In the genomic region with DNA sequence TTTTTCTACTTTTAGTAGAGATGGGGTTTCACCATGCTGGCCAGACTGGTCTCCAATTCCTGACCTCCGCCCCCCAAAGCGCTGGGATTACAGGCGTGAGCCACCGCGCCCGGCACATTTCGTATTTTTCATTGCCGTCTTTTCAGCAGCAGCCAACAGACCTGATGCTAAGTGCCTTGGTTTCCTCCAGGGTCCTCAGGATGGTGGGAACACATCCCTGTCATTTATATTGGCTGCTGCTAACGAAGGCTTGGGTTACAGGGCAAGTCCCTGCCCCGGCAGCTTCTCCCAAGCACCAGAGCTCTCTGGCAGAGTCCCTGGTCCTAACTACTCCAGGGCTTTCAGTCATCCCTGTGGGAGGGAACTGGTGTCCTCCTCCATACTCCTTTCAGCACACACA, we compare ENCODE assay signal across 12 cellular contexts. TPM values are rescaled to one million over a fixed set of nuclear protein-coding genes. Genes with fewer than 3 reads are reported as not detected.
DNase-seq lines count a peak whose midpoint lies in the region; ATAC-seq and TF ChIP-seq lines count a peak whose summit lies in the region.
"Had no signal": no experiment of that assay in that cellular context is flagged by ENCODE, and none has a peak within 500 bp of the region (broad histone marks: within the 10 kb centered on the region; RNA-seq: fewer than 3 reads in every experiment).

No MANE protein-coding gene starts in this region.

- DNase-seq in activated CD8-positive, alpha-beta memory T cell treated with anti-CD3 and anti-CD28 coated beads, Interleukin-2, amount 10 ng/mL, durations not matched to agents 7 days and 5 days: peak; percentile 26
- no peak for DNase-seq in activated CD8-positive, alpha-beta memory T cell treated with anti-CD3 and anti-CD28 coated beads, Interleukin-2, amount 50 U/mL, for 48 hours
- DNase-seq in T-cell (no peak), endodermal cell (peak; percentile 52), sigmoid colon (peak; percentile 32), NCI-H748 (lab: John Stamatoyannopoulos, UW; ENCODE audit: unreplicated experiment) (no peak)
- DNase-seq: DMS153, NCI-H1105, NCI-H510A treated with DMSO at 0.1 percent for 48 hours, trophoblast cell had no signal

- H3K4me3 ChIP-seq in endodermal cell (ENCODE audit: low read length) (no peak overlapping the region), sigmoid colon (peak overlapping the region in 1 of 4 donors; percentile 61), gastroesophageal sphincter (peak overlapping the region in 1 of 2 donors; percentile 64)

- no peak overlapping the region for H3K27ac Mint-ChIP-seq in activated CD8-positive, alpha-beta memory T cell treated with anti-CD3 and anti-CD28 coated beads, Interleukin-2, amount 10 ng/mL, durations not matched to agents 7 days and 5 days
- H3K27ac Mint-ChIP-seq in T-cell (no peak overlapping the region), endodermal cell (no peak overlapping the region)

- no peak overlapping the region for H3K9ac ChIP-seq in endodermal cell (ENCODE audit: extremely low read depth, low read length, poor library complexity, severe bottlenecking)

- H3K4me3 Mint-ChIP-seq in activated CD8-positive, alpha-beta memory T cell treated with anti-CD3 and anti-CD28 coated beads, Interleukin-2, amount 10 ng/mL, durations not matched to agents 7 days and 5 days: peak overlapping the region; percentile 83
- H3K4me3 Mint-ChIP-seq in T-cell: peak overlapping the region; percentile 77 to 91 (median 88)
- H3K4me3 Mint-ChIP-seq in endodermal cell: peak overlapping the region; percentile 63

- H3K27ac ChIP-seq in endodermal cell (ENCODE audit: low read depth, low read length) (no peak overlapping the region), sigmoid colon (no peak overlapping the region), gastroesophageal sphincter (no peak overlapping the region)

- TF ChIP-seq EP300 in sigmoid colon (IDR thresholded peaks at IDR 0.05) (no peak), gastroesophageal sphincter (IDR thresholded peaks at IDR 0.05) (no peak)

- peaks cover 3% of the 10 kb centered on the region for H3K27me3 Mint-ChIP-seq in activated CD8-positive, alpha-beta memory T cell treated with anti-CD3 and anti-CD28 coated beads, Interleukin-2, amount 10 ng/mL, durations not matched to agents 7 days and 5 days
- H3K27me3 Mint-ChIP-seq in T-cell (no peaks in the 10 kb centered on the region), endodermal cell (ENCODE audit: insufficient read depth) (peaks cover 64% of the 10 kb centered on the region)

- peaks cover 68% of the 10 kb centered on the region for H3K27me3 ChIP-seq in endodermal cell (ENCODE audit: control insufficient read depth, insufficient read depth, low read length, poor library complexity, severe bottlenecking)
- peaks cover 0 to 12% (median 12%) of the 10 kb centered on the region in 3 donors for H3K27me3 ChIP-seq in sigmoid colon
- H3K27me3 ChIP-seq in gastroesophageal sphincter: peaks cover 74% of the 10 kb centered on the region

- TF ChIP-seq POLR2A in sigmoid colon (IDR thresholded peaks at IDR 0.05) (no peak), gastroesophageal sphincter (IDR thresholded peaks at IDR 0.05) (no peak)

- H3K4me1 ChIP-seq in endodermal cell (ENCODE audit: control insufficient read depth, insufficient read depth, low read length): no peaks in the 10 kb centered on the region
- peaks cover 0 to 20% (median 14%) of the 10 kb centered on the region in 4 donors for H3K4me1 ChIP-seq in sigmoid colon
- H3K4me1 ChIP-seq in gastroesophageal sphincter: peaks cover 0 to 22% (median 11%) of the 10 kb centered on the region in 3 donors

- H3K4me1 Mint-ChIP-seq in activated CD8-positive, alpha-beta memory T cell treated with anti-CD3 and anti-CD28 coated beads, Interleukin-2, amount 10 ng/mL, durations not matched to agents 7 days and 5 days: peaks cover 69% of the 10 kb centered on the region
- H3K4me1 Mint-ChIP-seq in T-cell (peaks cover 67 to 75% (median 70%) of the 10 kb centered on the region in 3 donors), endodermal cell (peaks cover 16% of the 10 kb centered on the region)

- TF ChIP-seq CTCF in endodermal cell (conservative IDR thresholded peaks at IDR 0.05) (no peak), sigmoid colon (IDR thresholded peaks at IDR 0.05) (no peak), gastroesophageal sphincter (IDR thresholded peaks at IDR 0.05) (no peak)

- POLR2A ChIA-PET in T-cell (lab: Charles Lee): no interaction called here

- no peaks in the 10 kb centered on the region for H3K9me3 ChIP-seq in endodermal cell (ENCODE audit: control insufficient read depth, low read length)
- no peaks in the 10 kb centered on the region for H3K9me3 ChIP-seq in sigmoid colon
- no peaks in the 10 kb centered on the region for H3K9me3 ChIP-seq in gastroesophageal sphincter

- no peak for ATAC-seq in activated CD8-positive, alpha-beta memory T cell treated with anti-CD3 and anti-CD28 coated beads, Interleukin-2, amount 10 ng/mL, durations not matched to agents 7 days and 5 days
- ATAC-seq in T-cell (replicated peaks in 1 of 4): no peak
- no peak for ATAC-seq in HG02981 (IDR thresholded peaks at IDR 0.05; ENCODE audit: unreplicated experiment)
- no peak for ATAC-seq in gastroesophageal sphincter

- CTCF ChIA-PET in activated CD8-positive, alpha-beta memory T cell treated with anti-CD3 and anti-CD28 coated beads, Interleukin-2, amount 10 ng/mL, durations not matched to agents 7 days and 5 days (lab: Charles Lee): interaction anchor here (0.8 to 2.6 kb wide), 6 partner anchors 21 to 115 kb away, joined by 3 to 12 read pairs (median 4); no protein-coding TSS in a partner anchor
- CTCF ChIA-PET in T-cell (lab: Charles Lee): no interaction called here

- intact Hi-C loops in sigmoid colon (cut with DNase I): no loop called here

- H3K9me3 Mint-ChIP-seq in activated CD8-positive, alpha-beta memory T cell treated with anti-CD3 and anti-CD28 coated beads, Interleukin-2, amount 10 ng/mL, durations not matched to agents 7 days and 5 days (ENCODE audit: low read depth): no peaks in the 10 kb centered on the region
- no peaks in the 10 kb centered on the region for H3K9me3 Mint-ChIP-seq in T-cell
- no peaks in the 10 kb centered on the region for H3K9me3 Mint-ChIP-seq in endodermal cell

- peaks cover 27% of the 10 kb centered on the region for H3K36me3 Mint-ChIP-seq in activated CD8-positive, alpha-beta memory T cell treated with anti-CD3 and anti-CD28 coated beads, Interleukin-2, amount 10 ng/mL, durations not matched to agents 7 days and 5 days
- H3K36me3 Mint-ChIP-seq in T-cell (no peaks in the 10 kb centered on the region), endodermal cell (ENCODE audit: low read depth) (no peaks in the 10 kb centered on the region)

- H3K36me3 ChIP-seq in endodermal cell (ENCODE audit: control insufficient read depth, insufficient read depth, low read length) (no peaks in the 10 kb centered on the region), sigmoid colon (no peaks in the 10 kb centered on the region), gastroesophageal sphincter (no peaks in the 10 kb centered on the region)

- 92 to 98% methylated on average over 8 to 10 of the region's 10 CpGs for WGBS in endodermal cell (ENCODE audit: insufficient coverage in 1 of 2, insufficient read length in 1 of 2), 2 experiments
- WGBS in sigmoid colon, 2 donors: 85 to 92% methylated on average over 10 of the region's 10 CpGs
- 86 to 87% methylated on average over 2 to 4 of the region's 10 CpGs for WGBS in gastroesophageal sphincter (ENCODE audit: low coverage in 1 of 2), 2 donors

RNA-seq across cellular contexts. Expression of a gene that starts 1.5 kb away (rescaled TPM):
- total RNA-seq in activated CD8-positive, alpha-beta memory T cell treated with anti-CD3 and anti-CD28 coated beads, Interleukin-2, amount 10 ng/mL, durations not matched to agents 7 days and 5 days: 100 to 1,000 TPM in 1 of 2 experiments, 10 to 100 TPM in 1; 73.0 to 148 TPM
- total RNA-seq in T-cell: 10 to 100 TPM; 50.7 to 66.5 (median 61.9) TPM
- total RNA-seq in endodermal cell: 10 to 100 TPM in 1 of 2 donors, 1 to 10 TPM in 1; 9.6 to 11.2 TPM
- 18.5 TPM for polyA plus RNA-seq in endodermal cell (2013, experiment 1 of 2)
- polyA plus RNA-seq in endodermal cell (2013, experiment 2 of 2): 17.5 TPM
- 1 to 10 TPM; 3.1 to 9.1 (median 4.5) TPM for total RNA-seq in sigmoid colon
- 10 to 100 TPM in 2 of 3 donors, 1 to 10 TPM in 1; 6.0 to 29.5 (median 10.9) TPM for polyA plus RNA-seq in sigmoid colon
- total RNA-seq in gastroesophageal sphincter: 1 to 10 TPM; 2.5 to 8.1 (median 3.3) TPM

RNA-seq across cellular contexts. Expression of a gene that starts 23.4 kb away (rescaled TPM):
- 100 to 1,000 TPM; 260 to 406 TPM for total RNA-seq in activated CD8-positive, alpha-beta memory T cell treated with anti-CD3 and anti-CD28 coated beads, Interleukin-2, amount 10 ng/mL, durations not matched to agents 7 days and 5 days
- total RNA-seq in T-cell (100 to 1,000 TPM; 163 to 277 (median 177) TPM), endodermal cell (10 to 100 TPM; 36.0 to 46.0 TPM), sigmoid colon (10 to 100 TPM in 1 of 4 donors, 1 to 10 TPM in 3; 3.9 to 11.8 (median 6.5) TPM), gastroesophageal sphincter (1 to 10 TPM; 6.1 to 8.8 (median 8.4) TPM)
- polyA plus RNA-seq in endodermal cell (2013, experiment 1 of 2): 66.6 TPM
- polyA plus RNA-seq in endodermal cell (2013, experiment 2 of 2): 76.0 TPM
- polyA plus RNA-seq in sigmoid colon: 100 to 1,000 TPM in 1 of 3 donors, 10 to 100 TPM in 2; 56.0 to 105 (median 98.7) TPM

Comparison
In these comparisons a context has a peak if more than half of its experiments do, and no peak if none do; other contexts are left out.
1. DNase-seq: peak in activated CD8-positive, alpha-beta memory T cell treated with anti-CD3 and anti-CD28 coated beads, Interleukin-2, amount 10 ng/mL, durations not matched to agents 7 days and 5 days (single experiment), endodermal cell (single experiment) and sigmoid colon (single experiment); none in activated CD8-positive, alpha-beta memory T cell treated with anti-CD3 and anti-CD28 coated beads, Interleukin-2, amount 50 U/mL, for 48 hours (single experiment), T-cell (0 of 34) and NCI-H748 (single experiment).
2. RNA of a gene that starts 1.5 kb away (total RNA-seq): 73.0 to 148 TPM in activated CD8-positive, alpha-beta memory T cell treated with anti-CD3 and anti-CD28 coated beads, Interleukin-2, amount 10 ng/mL, durations not matched to agents 7 days and 5 days and 50.7 to 66.5 TPM in T-cell; 9.6 to 11.2 TPM in endodermal cell, 3.1 to 9.1 TPM in sigmoid colon and 2.5 to 8.1 TPM in gastroesophageal sphincter; every median in the first group is over 4 times any median in the second.
3. Peak in every context shown above with its lines, with median percentiles within 50 percentile points of each other: H3K4me3 Mint-ChIP-seq.